Comparison of ENCODE assay signal across 14 cellular contexts in the genomic region with DNA sequence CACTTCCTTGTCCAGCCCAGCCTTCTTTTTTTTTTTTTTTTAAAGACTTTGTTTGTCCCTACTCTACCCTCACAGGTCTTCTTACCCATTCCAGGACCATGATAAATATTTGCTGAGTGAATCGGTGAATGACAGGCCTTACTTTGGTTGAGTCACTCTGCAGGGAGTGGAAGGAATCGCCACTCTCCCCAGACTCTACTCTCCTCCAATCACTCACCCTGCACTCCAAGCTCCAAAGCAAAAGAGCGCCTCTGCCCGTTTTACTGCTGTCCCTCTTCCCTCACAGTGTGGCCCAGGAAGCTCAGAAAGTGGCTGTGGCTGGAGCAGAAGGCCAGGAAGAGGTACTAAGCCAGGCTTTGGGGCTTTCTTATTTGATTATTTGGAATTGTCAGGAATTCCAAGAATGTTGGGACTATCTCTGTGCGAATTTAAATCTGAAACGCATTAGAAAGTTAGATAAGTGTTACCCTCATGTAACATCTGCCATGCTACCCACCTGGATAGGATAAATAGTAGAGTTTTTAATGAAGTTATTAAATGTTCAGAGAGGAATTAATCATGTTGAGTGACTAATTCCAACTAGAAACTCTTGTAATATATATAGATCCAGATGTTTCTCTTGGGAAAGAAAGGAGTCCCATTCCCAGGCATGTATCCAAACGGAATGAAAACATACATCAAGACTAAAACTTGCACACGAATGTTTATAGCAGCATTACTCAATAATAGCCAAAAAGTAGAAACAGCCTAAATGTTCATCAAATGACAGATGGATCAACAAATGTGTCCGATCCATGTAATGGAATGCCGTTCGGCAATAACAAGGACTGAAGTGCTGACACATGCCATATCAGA. TPM values are rescaled to one million over a fixed set of nuclear protein-coding genes. Genes with fewer than 3 reads are reported as not detected.
A peak's percentile ranks its signal among the peaks of the same experiment; 100 is the strongest.
DNase-seq lines count a peak whose midpoint lies in the region; ATAC-seq and TF ChIP-seq lines count a peak whose summit lies in the region.
"Had no signal": no experiment of that assay in that cellular context is flagged by ENCODE, and none has a peak within 500 bp of the region (broad histone marks: within the 10 kb centered on the region; RNA-seq: fewer than 3 reads in every experiment).

No MANE protein-coding gene starts in this region.

- H3K27ac ChIP-seq in HUES48 (ENCODE audit: low read depth, low read length) (peak overlapping the region; percentile 71), mammary epithelial cell (ENCODE audit: insufficient read depth, low read depth, low read length) (no peak overlapping the region)

- no peaks in the 10 kb centered on the region for H4K20me1 ChIP-seq in mammary epithelial cell (ENCODE audit: insufficient read depth, low read length)

- in situ Hi-C loops in mammary epithelial cell (cut with MboI; ENCODE audit: low sequenced_read_pairs in 2 of 2) = no loop called here

- no peaks in the 10 kb centered on the region for H3K36me3 ChIP-seq in HUES48 (ENCODE audit: control insufficient read depth, insufficient read depth, low read length)
- H3K36me3 ChIP-seq in mammary epithelial cell (ENCODE audit: insufficient read depth, low read length) = no peaks in the 10 kb centered on the region
- H3K36me3 ChIP-seq: BE2C had no signal

- dilution Hi-C loops in mammary epithelial cell (cut with HindIII; ENCODE audit: low sequenced_read_pairs) = no loop called here

- no peaks in the 10 kb centered on the region for H3K79me2 ChIP-seq in mammary epithelial cell (ENCODE audit: insufficient read depth, low read length)

- no peak for TF ChIP-seq CTCF in mammary epithelial cell (conservative IDR thresholded peaks at IDR 0.05 in 1 of 2, IDR thresholded peaks at IDR 0.05 in 1 of 2; ENCODE audit: extremely low read depth in 1 of 2, insufficient read depth in 1 of 2, low read depth in 1 of 2, low read length in 2 of 2)

- peak overlapping the region; percentile 10; the same call in 1 of the 2 replicates for H3K9ac ChIP-seq in HUES48 (ENCODE audit: low read depth, low read length)
- H3K9ac ChIP-seq in mammary epithelial cell (ENCODE audit: insufficient read depth, low read length) = no peak overlapping the region

- H3K9me3 ChIP-seq in HUES48 (ENCODE audit: control insufficient read depth, insufficient read depth, low read length) = no peaks in the 10 kb centered on the region
- no peaks in the 10 kb centered on the region for H3K9me3 ChIP-seq in mammary epithelial cell (replicated peaks; ENCODE audit: insufficient read depth, low read length)
- H3K9me3 ChIP-seq: BE2C had no signal

- no TSS peak for BruUV-seq in mammary epithelial cell (replicated peaks; lab: Mats Ljungman, UMichigan)

- peak; percentile 49 for DNase-seq in AG08396 (ENCODE audit: low spot score)
- DNase-seq in mammary epithelial cell = peak; percentile 44
- peak; percentile 90 for DNase-seq in islet precursor cell
- no peak for DNase-seq in NCI-H510A (lab: John Stamatoyannopoulos, UW)
- DNase-seq: activated CD8-positive, alpha-beta T cell treated with anti-CD3 and anti-CD28 coated beads, Interleukin-2, amount 10 ng/mL, durations not matched to agents 7 days and 5 days; BE2C; effector CD8-positive, alpha-beta T cell; GOT3; NCI-H1105; stimulated activated naive B cell treated with anti-CD40 and anti-IgM and Interleukin-4, amounts not matched to agents 10 μg/mL and 1 μg/mL and 100 μg/mL, for 72 hours had no signal

- CTCF ChIA-PET in mammary epithelial cell (lab: Charles Lee; ENCODE audit: low non-redundant PET) = no interaction called here

- ATAC-seq in HG03442 (IDR thresholded peaks at IDR 0.05; ENCODE audit: unreplicated experiment) = no peak
- no peak for ATAC-seq in GM21717 (IDR thresholded peaks at IDR 0.05; ENCODE audit: unreplicated experiment)
- no peak for ATAC-seq in HG03025 (IDR thresholded peaks at IDR 0.05; ENCODE audit: low FRiP score, unreplicated experiment)
- ATAC-seq: activated CD8-positive, alpha-beta T cell treated with anti-CD3 and anti-CD28 coated beads, Interleukin-2, amount 10 ng/mL, durations not matched to agents 7 days and 5 days; stimulated activated naive B cell treated with anti-CD40 and anti-IgM and Interleukin-4, amounts not matched to agents 10 μg/mL and 1 μg/mL and 100 μg/mL, for 72 hours had no signal

- H2AFZ ChIP-seq in mammary epithelial cell (ENCODE audit: low read depth, low read length) = no peak overlapping the region

- intact Hi-C loops in mammary epithelial cell (cut with micrococcal nuclease) = no loop called here

- H3K4me2 ChIP-seq in mammary epithelial cell (ENCODE audit: insufficient read depth, low read depth, low read length) = no peak overlapping the region

- WGBS in mammary epithelial cell (ENCODE audit: low coverage, missing lambda C conversion rate) = 83% methylated on average over 11 of the region's 11 CpGs

- H3K4me3 ChIP-seq in HUES48 (ENCODE audit: low read depth, low read length) (no peak overlapping the region), mammary epithelial cell (replicated peaks in 1 of 3; ENCODE audit: insufficient read depth in 1 of 3, low read depth in 2 of 3, low read length in 3 of 3) (no peak overlapping the region)

- H3K4me1 ChIP-seq in HUES48 (ENCODE audit: control insufficient read depth, insufficient read depth, low read length) = peaks cover 47% of the 10 kb centered on the region
- peaks cover 3% of the 10 kb centered on the region for H3K4me1 ChIP-seq in mammary epithelial cell (ENCODE audit: insufficient read depth, low read length)
- H3K4me1 ChIP-seq: BE2C had no signal

- H3K27me3 ChIP-seq in HUES48 (ENCODE audit: control insufficient read depth, insufficient read depth, low read length) = no peaks in the 10 kb centered on the region
- no peaks in the 10 kb centered on the region for H3K27me3 ChIP-seq in mammary epithelial cell (ENCODE audit: insufficient read depth, low read length)
- H3K27me3 ChIP-seq: BE2C had no signal

RNA-seq across cellular contexts. Expression of a gene that starts 43.0 kb away (rescaled TPM):
- 10 to 100 TPM; 46.7 to 76.5 TPM for total RNA-seq in mammary epithelial cell
- polyA plus RNA-seq in mammary epithelial cell = 25.7 TPM
- polyA minus RNA-seq in mammary epithelial cell = 49.5 TPM
